21 cellular contexts compared by ENCODE assay signal in genomic region chr3:150863921-150864320, GRCh38. TPM values are rescaled to one million over a fixed set of nuclear protein-coding genes. Genes with fewer than 3 reads are reported as not detected.
"Had no signal": no experiment of that assay in that cellular context is flagged by ENCODE, and none has a peak within 500 bp of the region (broad histone marks: within the 10 kb centered on the region; RNA-seq: fewer than 3 reads in every experiment).

No MANE protein-coding gene starts in this region.

RNA-seq across cellular contexts. Expression of gene MINDY4B, which starts 41.3 kb away (rescaled TPM):
- total RNA-seq: natural killer cell treated with Interleukin-12 subunit alpha and Interleukin-12 subunit beta and Interleukin-15 and Interleukin-18, amount 100 ng/mL, for 72 hours; neural crest cell; omental fat pad; osteocyte; pancreas; posterior vena cava; prostate gland; pulmonary artery endothelial cell; right atrium auricular region; sciatic nerve; smooth muscle cell; spleen; stomach; subcutaneous adipose tissue; temporal lobe; thoracic aorta; thyroid gland; tibial nerve; upper lobe of left lung; ureter; vagina had no signal
